Comparison of ENCODE assay signal across 17 cellular contexts in the genomic region with DNA sequence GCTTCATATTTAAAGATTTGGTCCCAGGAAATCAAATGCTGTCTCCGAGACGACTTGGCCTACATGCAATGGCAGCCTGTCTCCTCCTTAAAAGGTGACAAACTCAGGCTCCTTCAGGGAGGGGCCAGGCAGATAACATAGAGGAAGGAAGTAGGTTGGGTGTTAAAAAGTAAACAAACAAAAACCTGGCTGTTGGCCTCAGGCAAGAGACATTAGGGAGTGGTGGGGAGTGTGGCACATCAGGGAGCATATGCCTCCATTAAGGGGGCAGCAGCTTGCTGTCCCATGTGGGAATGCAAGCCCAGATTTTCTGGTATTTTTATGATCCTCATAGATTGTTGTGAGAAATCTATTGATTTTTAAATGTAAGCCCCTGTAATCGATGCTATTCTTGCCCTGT.
"Had no signal": no experiment of that assay in that cellular context is flagged by ENCODE, and none has a peak within 500 bp of the region (broad histone marks: within the 10 kb centered on the region; RNA-seq: fewer than 3 reads in every experiment).

No MANE protein-coding gene starts in this region.

- ATAC-seq: natural killer cell treated with Interleukin-12 subunit alpha and Interleukin-12 subunit beta and Interleukin-15 and Interleukin-18, amount 100 ng/mL, for 72 hours; stimulated activated effector memory CD8-positive, alpha-beta T cell treated with anti-CD3 and anti-CD28 coated beads, Interleukin-12 subunit alpha, Interleukin-12 subunit beta, amount 100 ng/mL, for 72 hours; T-cell; WTC11 had no signal

- H3K9me3 ChIP-seq: adrenal gland, ovary, thyroid gland had no signal

- H3K27me3 ChIP-seq: adrenal gland, ovary, thyroid gland had no signal

- DNase-seq: activated CD4-positive, alpha-beta T cell treated with anti-CD3 and anti-CD28 coated beads, Interleukin-2, amount 10 ng/mL, durations not matched to agents 24 days and 14 days; activated naive CD4-positive, alpha-beta T cell treated with anti-CD3 and anti-CD28 coated beads, Interleukin-2, amount 50 U/mL, for 16 hours; central memory CD4-positive, alpha-beta T cell; cortex of kidney; effector CD8-positive, alpha-beta T cell; hypothalamus; kidney glomerular epithelial cell; ovary; retina; small intestine; T-cell; thyroid gland had no signal

- H3K4me3 ChIP-seq: adrenal gland, lung, ovary, thyroid gland had no signal

- H3K27ac ChIP-seq: adrenal gland, ovary, thyroid gland had no signal

- H3K36me3 ChIP-seq: adrenal gland, ovary, thyroid gland had no signal

- H3K4me1 ChIP-seq: adrenal gland had no signal
